18 cellular contexts compared by ENCODE assay signal in the genomic region with DNA sequence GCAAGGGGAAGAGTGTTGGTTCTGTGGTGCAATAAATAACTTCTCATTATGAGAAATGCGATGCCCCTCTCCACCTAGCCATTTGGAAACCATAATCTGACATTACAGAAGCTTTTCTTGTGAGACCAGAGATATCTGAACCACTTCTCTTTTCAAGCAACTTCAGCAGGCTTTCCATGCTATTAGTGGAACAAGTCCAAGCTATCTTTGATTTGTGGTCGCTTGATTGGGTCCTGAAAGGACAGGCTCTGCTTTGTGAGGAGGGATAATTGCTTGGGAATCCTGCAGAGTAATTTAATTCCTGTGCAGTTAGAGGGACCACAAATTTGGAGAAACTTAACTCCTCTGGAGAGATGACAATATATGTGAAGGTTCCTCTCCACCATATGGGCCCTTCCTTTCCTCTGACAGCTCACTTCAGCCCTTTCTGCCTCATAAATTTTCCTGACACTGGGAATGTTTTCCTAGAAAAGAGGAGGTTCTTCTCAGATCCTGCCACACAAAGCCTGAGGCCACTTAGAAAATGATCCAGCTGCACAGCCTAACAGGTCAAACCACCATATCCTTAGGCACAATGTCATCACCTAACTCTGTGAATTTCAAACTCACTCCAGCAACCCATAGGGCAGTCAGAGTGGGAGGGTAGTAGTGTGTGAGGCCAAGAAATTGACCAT.
A peak's percentile ranks its signal among the peaks of the same experiment; 100 is the strongest.
DNase-seq lines count a peak whose midpoint lies in the region; ATAC-seq and TF ChIP-seq lines count a peak whose summit lies in the region.
"Had no signal": no experiment of that assay in that cellular context is flagged by ENCODE, and none has a peak within 500 bp of the region (broad histone marks: within the 10 kb centered on the region; RNA-seq: fewer than 3 reads in every experiment).

No MANE protein-coding gene starts in this region.

- ATAC-seq in lower lobe of right lung, result peak; percentile 26 to 33
- no peak for ATAC-seq in activated T-cell treated with anti-CD3 and anti-CD28 coated beads, Interleukin-2, amount 50 U/mL, for 72 hours (replicated peaks in 1 of 2)
- ATAC-seq in GM19463 (IDR thresholded peaks at IDR 0.05; ENCODE audit: unreplicated experiment), result no peak
- ATAC-seq: activated T-cell treated with anti-CD3 and anti-CD28 coated beads, Interleukin-2, amount 50 U/mL, for 4 hours; K562 had no signal

- intact Hi-C loops in lower lobe of right lung (cut with DNase I), result no loop called here
- intact Hi-C loops in activated CD4-positive, alpha-beta memory T cell treated with anti-CD3 and anti-CD28 coated beads for 36 hours (cut with micrococcal nuclease), result loop anchor here (10.0 kb wide), 1 partner anchor 870 kb away; no protein-coding TSS in a partner anchor

- CTCF ChIA-PET in activated CD4-positive, alpha-beta memory T cell treated with anti-CD3 and anti-CD28 coated beads for 36 hours (lab: Charles Lee), result interaction anchor here (1.5 to 1.8 kb wide), 2 partner anchors 10 to 243 kb away, joined by 5 to 8 read pairs; no protein-coding TSS in a partner anchor

- no peak overlapping the region for H3K4me3 ChIP-seq in GM12865 (ENCODE audit: low read depth, low read length)
- no peak overlapping the region for H3K4me3 ChIP-seq in lower lobe of right lung
- H3K4me3 ChIP-seq: adrenal gland, K562, upper lobe of left lung had no signal

- peaks cover 10% of the 10 kb centered on the region for H3K9me3 Mint-ChIP-seq in activated CD4-positive, alpha-beta memory T cell treated with anti-CD3 and anti-CD28 coated beads for 36 hours
- H3K9me3 Mint-ChIP-seq in activated T-cell treated with anti-CD3 and anti-CD28 coated beads, Interleukin-2, amount 50 U/mL, for 72 hours, result peaks cover 0 to 7% of the 10 kb centered on the region in 2 donors

- peaks cover 6% of the 10 kb centered on the region for H3K36me3 Mint-ChIP-seq in activated CD4-positive, alpha-beta memory T cell treated with anti-CD3 and anti-CD28 coated beads for 36 hours
- H3K36me3 Mint-ChIP-seq in activated T-cell treated with anti-CD3 and anti-CD28 coated beads, Interleukin-2, amount 50 U/mL, for 72 hours (ENCODE audit: insufficient read depth in 2 of 2), result peaks cover 0 to 9% of the 10 kb centered on the region in 2 donors

- DNase-seq in AG08395 (ENCODE audit: low spot score), result peak; percentile 11
- DNase-seq in GM12865 (ENCODE audit: low read depth), result peak; percentile 21
- DNase-seq in RPMI7951 (ENCODE audit: low read depth), result peak; percentile 90
- no peak for DNase-seq in lower lobe of right lung
- no peak for DNase-seq in activated CD4-positive, alpha-beta memory T cell treated with anti-CD3 and anti-CD28 coated beads for 36 hours
- DNase-seq in GM10266 (ENCODE audit: extremely low spot score), result no peak
- DNase-seq in activated T-cell treated with anti-CD3 and anti-CD28 coated beads, Interleukin-2, amount 50 U/mL, for 72 hours, result no peak
- DNase-seq: activated CD4-positive, alpha-beta T cell treated with anti-CD3 and anti-CD28 coated beads, Interleukin-2, amount 10 ng/mL, durations not matched to agents 7 days and 5 days; activated T-cell treated with anti-CD3 and anti-CD28 coated beads, Interleukin-2, amount 50 U/mL, for 4 hours; adrenal gland; HCEC 1CT; NCI-H146; stimulated activated CD4-positive, alpha-beta T cell treated with anti-CD3 and anti-CD28 coated beads, Interleukin-2, amount 100 ng/mL, for 48 hours; stimulated activated CD8-positive, alpha-beta memory T cell treated with anti-CD3 and anti-CD28 coated beads, Interleukin-4, amount 100 ng/mL, for 48 hours; T-helper 9 cell; upper lobe of left lung had no signal

- POLR2A ChIA-PET in activated CD4-positive, alpha-beta memory T cell treated with anti-CD3 and anti-CD28 coated beads for 36 hours (lab: Charles Lee), result no interaction called here

- H3K4me1 ChIP-seq in lower lobe of right lung, result no peaks in the 10 kb centered on the region
- H3K4me1 ChIP-seq: upper lobe of left lung had no signal

- H3K4me1 Mint-ChIP-seq in activated CD4-positive, alpha-beta memory T cell treated with anti-CD3 and anti-CD28 coated beads for 36 hours (ENCODE audit: low read depth), result peaks cover 39% of the 10 kb centered on the region
- H3K4me1 Mint-ChIP-seq in activated T-cell treated with anti-CD3 and anti-CD28 coated beads, Interleukin-2, amount 50 U/mL, for 72 hours (ENCODE audit: low read depth), result peaks cover 36% of the 10 kb centered on the region

- no peaks in the 10 kb centered on the region for H3K27me3 ChIP-seq in lower lobe of right lung (ENCODE audit: low read depth)
- H3K27me3 ChIP-seq: adrenal gland, upper lobe of left lung had no signal

- no peak overlapping the region for H3K4me3 Mint-ChIP-seq in activated CD4-positive, alpha-beta memory T cell treated with anti-CD3 and anti-CD28 coated beads for 36 hours
- H3K4me3 Mint-ChIP-seq in activated T-cell treated with anti-CD3 and anti-CD28 coated beads, Interleukin-2, amount 50 U/mL, for 72 hours, result no peak overlapping the region
- H3K4me3 Mint-ChIP-seq: activated CD4-positive, alpha-beta T cell treated with anti-CD3 and anti-CD28 coated beads, Interleukin-2, amount 10 ng/mL, durations not matched to agents 7 days and 5 days; activated T-cell treated with anti-CD3 and anti-CD28 coated beads, Interleukin-2, amount 50 U/mL, for 4 hours had no signal

- H3K27ac ChIP-seq in lower lobe of right lung, result no peak overlapping the region

- TF ChIP-seq CTCF in GM12865 (IDR thresholded peaks at IDR 0.05; ENCODE audit: insufficient read depth, low read depth, low read length, missing control alignments) (no peak), lower lobe of right lung (IDR thresholded peaks at IDR 0.05) (no peak), GM10266 (IDR thresholded peaks at IDR 0.05; ENCODE audit: control insufficient read depth, insufficient read depth, low read depth, missing control alignments) (no peak)

- H3K9me3 ChIP-seq in lower lobe of right lung, result no peaks in the 10 kb centered on the region
- H3K9me3 ChIP-seq: adrenal gland, upper lobe of left lung had no signal

- H3K36me3 ChIP-seq in lower lobe of right lung, result no peaks in the 10 kb centered on the region
- H3K36me3 ChIP-seq: adrenal gland, upper lobe of left lung had no signal

- no peak overlapping the region for H3K27ac Mint-ChIP-seq in activated CD4-positive, alpha-beta memory T cell treated with anti-CD3 and anti-CD28 coated beads for 36 hours
- H3K27ac Mint-ChIP-seq in activated T-cell treated with anti-CD3 and anti-CD28 coated beads, Interleukin-2, amount 50 U/mL, for 72 hours, result no peak overlapping the region
- H3K27ac Mint-ChIP-seq: activated CD4-positive, alpha-beta T cell treated with anti-CD3 and anti-CD28 coated beads, Interleukin-2, amount 10 ng/mL, durations not matched to agents 7 days and 5 days had no signal

- H3K27me3 Mint-ChIP-seq in activated CD4-positive, alpha-beta memory T cell treated with anti-CD3 and anti-CD28 coated beads for 36 hours, result peaks cover 7% of the 10 kb centered on the region
- H3K27me3 Mint-ChIP-seq in activated T-cell treated with anti-CD3 and anti-CD28 coated beads, Interleukin-2, amount 50 U/mL, for 72 hours (ENCODE audit: low read depth), result no peaks in the 10 kb centered on the region

Comparison
In these comparisons a context has a peak if more than half of its experiments do, and no peak if none do; other contexts are left out.
1. DNase-seq: peak in AG08395 (single experiment), GM12865 (single experiment) and RPMI7951 (single experiment); none in lower lobe of right lung (single experiment), activated CD4-positive, alpha-beta memory T cell treated with anti-CD3 and anti-CD28 coated beads for 36 hours (single experiment), GM10266 (single experiment) and activated T-cell treated with anti-CD3 and anti-CD28 coated beads, Interleukin-2, amount 50 U/mL, for 72 hours (0 of 2).
2. ATAC-seq: peak in lower lobe of right lung (2 of 2); none in activated T-cell treated with anti-CD3 and anti-CD28 coated beads, Interleukin-2, amount 50 U/mL, for 72 hours (0 of 2) and GM19463 (single experiment).